28 cellular contexts compared by ENCODE assay signal in the genomic region with DNA sequence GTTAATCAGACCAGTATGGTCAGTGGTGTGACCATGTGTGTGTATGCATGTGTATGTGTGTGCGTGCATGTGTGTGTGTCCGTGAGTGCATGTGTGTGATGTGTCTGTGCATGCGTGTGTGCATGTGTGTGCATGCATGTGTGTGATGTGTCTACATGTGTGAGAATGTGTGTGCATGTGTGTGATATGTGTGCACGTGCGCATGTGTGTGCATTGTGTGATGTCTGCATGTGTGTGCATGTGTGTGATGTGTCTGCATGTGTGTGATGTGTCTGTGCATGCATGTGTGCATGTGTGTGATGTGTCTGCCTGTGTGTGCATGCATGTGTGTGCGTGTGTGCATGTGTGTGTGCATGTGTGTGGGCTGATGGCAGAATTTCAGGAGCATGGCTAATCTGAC. TPM values are rescaled to one million over a fixed set of nuclear protein-coding genes. Genes with fewer than 3 reads are reported as not detected.
DNase-seq lines count a peak whose midpoint lies in the region; FAIRE-seq and TF ChIP-seq lines count a peak whose summit lies in the region.
"Had no signal": no experiment of that assay in that cellular context is flagged by ENCODE, and none has a peak within 500 bp of the region (broad histone marks: within the 10 kb centered on the region; RNA-seq: fewer than 3 reads in every experiment).

No MANE protein-coding gene starts in this region.

- TF ChIP-seq RAD21 in H1 (IDR thresholded peaks at IDR 0.05 in 1 of 2, conservative IDR thresholded peaks at IDR 0.05 in 1 of 2; ENCODE audit: low read depth in 2 of 2, low read length in 2 of 2): no peak

- H3K4me1 ChIP-seq in H1 (replicated peaks in 1 of 4; ENCODE audit: control insufficient read depth in 3 of 4, insufficient read depth in 4 of 4, low read length in 3 of 4) (peaks cover 0 to 4% (median 3%) of the 10 kb centered on the region in 4 experiments; a peak in 4 of 7 replicates), neuronal stem cell (ENCODE audit: control insufficient read depth in 2 of 2, insufficient read depth in 1 of 2, low read depth in 1 of 2, low read length in 2 of 2) (peaks cover 11 to 30% of the 10 kb centered on the region in 2 donors)
- H3K4me1 ChIP-seq: colonic mucosa, Peyer's patch, psoas muscle, tibial artery had no signal

- H4K8ac ChIP-seq in H1 (ENCODE audit: extremely low read depth, insufficient read depth, low read length) (no peak overlapping the region), neuronal stem cell (ENCODE audit: low read depth, low read length) (peak overlapping the region; percentile 70)

- no peak overlapping the region for H4K5ac ChIP-seq in H1 (ENCODE audit: insufficient read length, low read depth, low read length)

- TF ChIP-seq POLR2A in GM12891 (IDR thresholded peaks at IDR 0.05; ENCODE audit: low read depth, low read length) (no peak), H1 (IDR thresholded peaks at IDR 0.05; ENCODE audit: control extremely low read depth in 1 of 2, low read depth in 2 of 2, low read length in 2 of 2) (no peak)

- DNase-seq in GM12891 (ENCODE audit: insufficient read length, low spot score) (no peak), H1 (ENCODE audit: low read depth in 1 of 2, low spot score in 2 of 2) (no peak), neuronal stem cell (ENCODE audit: low spot score) (no peak), NAMALWA (ENCODE audit: low spot score) (no peak), DMS79 treated with DMSO at 0.1 percent for 48 hours (lab: John Stamatoyannopoulos, UW) (no peak), NCI-H446 treated with DMSO at 0.1 percent for 48 hours (lab: John Stamatoyannopoulos, UW) (no peak)
- DNase-seq: activated CD4-positive, alpha-beta T cell treated with anti-CD3 and anti-CD28 coated beads for 48 hours; activated T-cell treated with anti-CD3 and anti-CD28 coated beads for 4 hours; colonic mucosa; DMS79; effector CD4-positive, alpha-beta T cell; GDM1; immature natural killer cell; mesendoderm; NCI-H1436; NCI-H2081 treated with DMSO at 0.1 percent for 48 hours; NCI-H226; NCI-H748 treated with DMSO at 0.1 percent for 48 hours; stimulated activated CD4-positive, alpha-beta T cell treated with anti-CD3 and anti-CD28 coated beads, Interleukin-4, amount 100 ng/mL, for 24 hours; tibial artery had no signal

- H3K23ac ChIP-seq in H1 (ENCODE audit: insufficient read length) (no peak overlapping the region), neuronal stem cell (ENCODE audit: low read depth, low read length, poor library complexity) (peak overlapping the region; percentile 3)

- POLR2A ChIA-PET in H1 (lab: Charles Lee; ENCODE audit: partially characterized antibody): no interaction called here

- H4K91ac ChIP-seq in H1 (replicated peaks; ENCODE audit: insufficient read length, low read length) (peak overlapping the region; percentile 76), neuronal stem cell (ENCODE audit: low read depth, low read length, poor library complexity) (peak overlapping the region; percentile 61)

- peaks cover 3% of the 10 kb centered on the region; the same call in 1 of the 2 replicates for H3K23me2 ChIP-seq in H1 (ENCODE audit: low read depth, low read length)

- H3K27me3 Mint-ChIP-seq in IgD-negative memory B cell: peaks cover 3% of the 10 kb centered on the region

- no peak for TF ChIP-seq EP300 in H1 (IDR thresholded peaks at IDR 0.05; ENCODE audit: borderline replicate concordance in 1 of 2, low read depth in 2 of 2, low read length in 2 of 2)

- peaks cover 0 to 3% of the 10 kb centered on the region in 2 experiments for H4K20me1 ChIP-seq in H1 (replicated peaks in 1 of 2; ENCODE audit: control insufficient read depth in 1 of 2, insufficient read depth in 2 of 2, low read length in 2 of 2)

- no peak overlapping the region for H3K4ac ChIP-seq in H1 (replicated peaks; ENCODE audit: insufficient read length, low read depth, low read length)
- peak overlapping the region; percentile 4 for H3K4ac ChIP-seq in neuronal stem cell (ENCODE audit: low read length)

- H2BK12ac ChIP-seq in H1 (ENCODE audit: low read depth, low read length): peak overlapping the region; percentile 85; the same call in 1 of the 2 replicates
- H2BK12ac ChIP-seq in neuronal stem cell (ENCODE audit: low read length): no peak overlapping the region

- H3K4me3 ChIP-seq in H1 (ENCODE audit: extremely low read depth in 1 of 4, insufficient read depth in 2 of 4, low read depth in 3 of 4, low read length in 4 of 4) (no peak overlapping the region), neuronal stem cell (ENCODE audit: low read length in 2 of 2) (peak overlapping the region in 1 of 2 donors; percentile 74)
- H3K4me3 ChIP-seq: cardiac muscle cell, colonic mucosa, Peyer's patch, psoas muscle, tibial artery had no signal

- H3K36me3 Mint-ChIP-seq in IgD-negative memory B cell: no peaks in the 10 kb centered on the region
- H3K36me3 Mint-ChIP-seq: activated naive CD4-positive, alpha-beta T cell treated with anti-CD3 and anti-CD28 coated beads, Interleukin-2, amount 50 U/mL, for 72 hours; immature natural killer cell had no signal

- H3K9me3 Mint-ChIP-seq in IgD-negative memory B cell: no peaks in the 10 kb centered on the region
- H3K9me3 Mint-ChIP-seq: activated naive CD4-positive, alpha-beta T cell treated with anti-CD3 and anti-CD28 coated beads, Interleukin-2, amount 50 U/mL, for 72 hours; activated T-helper 2 cell treated with anti-CD3 and anti-CD28 coated beads, Interferon-gamma antibody, Interleukin-2, Interleukin-4, amounts not matched to agents 10 μg/mL and 5 μg/mL and 100 μg/mL, durations not matched to agents 14 hours and 24 hours and 36 hours; immature natural killer cell had no signal

- H2AFZ ChIP-seq in H1 (ENCODE audit: low read length) (no peak overlapping the region), neuronal stem cell (ENCODE audit: low read length) (no peak overlapping the region)

- no peak overlapping the region for H2BK20ac ChIP-seq in H1 (ENCODE audit: low read length)

- no peaks in the 10 kb centered on the region for H3K79me1 ChIP-seq in H1 (ENCODE audit: low read depth, low read length)
- no peaks in the 10 kb centered on the region for H3K79me1 ChIP-seq in neuronal stem cell (ENCODE audit: low read depth, low read length)

- no peak overlapping the region for H3K56ac ChIP-seq in H1 (replicated peaks; ENCODE audit: insufficient read length, low read depth, low read length)

- CTCF ChIA-PET in H1 (lab: Charles Lee; ENCODE audit: partially characterized antibody): no interaction called here

- 89% methylated on average over 6 of the region's 6 CpGs; no CpG with 5 or more reads in 1 of the 2 experiments for WGBS in H1 (ENCODE audit: extremely low coverage in 1 of 2, insufficient coverage in 1 of 2, insufficient read length in 1 of 2, insufficient replicate concordance in 2 of 2, low coverage in 1 of 2, low lambda C conversion rate in 2 of 2, missing lambda C conversion rate in 1 of 2), 2 experiments
- WGBS in neuronal stem cell (ENCODE audit: extremely low coverage in 2 of 2, insufficient read length in 2 of 2, insufficient replicate concordance in 1 of 2), 2 donors: no CpG with 5 or more reads among the region's 6 CpGs

- H3K36me3 ChIP-seq in H1 (ENCODE audit: control insufficient read depth in 2 of 4, insufficient read depth in 4 of 4, low read length in 3 of 4): no peaks in the 10 kb centered on the region
- H3K36me3 ChIP-seq in neuronal stem cell (replicated peaks in 1 of 2; ENCODE audit: control insufficient read depth in 2 of 2, insufficient read depth in 2 of 2, low read length in 2 of 2): no peaks in the 10 kb centered on the region
- H3K36me3 ChIP-seq: cardiac muscle cell, colonic mucosa, Peyer's patch, tibial artery had no signal

- H3K9ac ChIP-seq in H1 (replicated peaks in 1 of 4; ENCODE audit: extremely low read depth in 1 of 4, low read depth in 3 of 4, low read length in 3 of 4) (peak overlapping the region in 1 of 4 experiments; percentile 44; a peak in 1 of 7 replicates), neuronal stem cell (ENCODE audit: low read depth, low read length, poor library complexity) (peak overlapping the region; percentile 81)

- H2BK120ac ChIP-seq in H1 (replicated peaks; ENCODE audit: low read depth, low read length) (no peak overlapping the region), neuronal stem cell (ENCODE audit: low read depth, low read length) (no peak overlapping the region)

- peaks cover 17 to 31% (median 24%) of the 10 kb centered on the region in 3 donors for H3K4me1 Mint-ChIP-seq in IgD-negative memory B cell

- H3K27ac ChIP-seq in H1 (ENCODE audit: low read depth, low read length) (no peak overlapping the region), neuronal stem cell (replicated peaks; ENCODE audit: low read length) (no peak overlapping the region)
- H3K27ac ChIP-seq: C4-2B, cardiac muscle cell, colonic mucosa, Peyer's patch, psoas muscle, tibial artery, VCaP had no signal

- H2BK5ac ChIP-seq in H1 (ENCODE audit: low read depth, low read length) (peak overlapping the region; percentile 41), neuronal stem cell (ENCODE audit: low read length) (no peak overlapping the region)

- no peaks in the 10 kb centered on the region for H3K79me2 ChIP-seq in H1 (ENCODE audit: control insufficient read depth in 1 of 2, insufficient read depth in 2 of 2, low read length in 2 of 2)

- H2AK5ac ChIP-seq in H1 (ENCODE audit: low read depth, low read length) (0 out of 2 replicates have a peak overlapping the region, but pooled peaks have one; percentile 25), neuronal stem cell (ENCODE audit: low read depth, low read length) (peak overlapping the region; percentile 24)

- H3K4me2 ChIP-seq in H1 (ENCODE audit: insufficient read depth in 1 of 2, low read depth in 2 of 2, low read length in 2 of 2) (no peak overlapping the region), neuronal stem cell (ENCODE audit: insufficient read depth, low read length, poor library complexity, severe bottlenecking) (no peak overlapping the region)

- H3K14ac ChIP-seq in H1 (ENCODE audit: insufficient read length) (no peak overlapping the region), neuronal stem cell (ENCODE audit: low read length) (peak overlapping the region; percentile 72)

- H3K27ac Mint-ChIP-seq in IgD-negative memory B cell: peak overlapping the region; percentile 53 to 93 (median 61)
- H3K27ac Mint-ChIP-seq: activated naive CD4-positive, alpha-beta T cell treated with anti-CD3 and anti-CD28 coated beads, Interleukin-2, amount 50 U/mL, for 72 hours; activated T-helper 2 cell treated with anti-CD3 and anti-CD28 coated beads, Interferon-gamma antibody, Interleukin-2, Interleukin-4, amounts not matched to agents 10 μg/mL and 5 μg/mL and 100 μg/mL, durations not matched to agents 14 hours and 24 hours and 36 hours had no signal

- H3K4me3 Mint-ChIP-seq in IgD-negative memory B cell: peak overlapping the region in 1 of 4 donors; percentile 34
- H3K4me3 Mint-ChIP-seq: immature natural killer cell had no signal

- H3K27me3 ChIP-seq in H1 (replicated peaks in 1 of 4; ENCODE audit: control insufficient read depth in 3 of 4, extremely low read depth in 1 of 4, insufficient read depth in 3 of 4, low read length in 3 of 4) (no peaks in the 10 kb centered on the region), neuronal stem cell (ENCODE audit: control insufficient read depth in 3 of 3, insufficient read depth in 3 of 3, low read depth in 1 of 3, low read length in 3 of 3) (peaks cover 0 to 2% (median 0%) of the 10 kb centered on the region in 3 experiments)
- H3K27me3 ChIP-seq: cardiac muscle cell, colonic mucosa, Peyer's patch had no signal

- no peak for TF ChIP-seq CTCF in H1 (IDR thresholded peaks at IDR 0.05; ENCODE audit: control extremely low read depth in 1 of 3, insufficient read depth in 1 of 3, low read depth in 1 of 3, low read length in 3 of 3)

- H3K18ac ChIP-seq in H1 (ENCODE audit: extremely low read depth, low read length) (no peak overlapping the region), neuronal stem cell (ENCODE audit: low read length) (no peak overlapping the region)

- H3K9me3 ChIP-seq in H1 (ENCODE audit: insufficient read depth in 2 of 2, low read depth in 1 of 2, low read length in 1 of 2): no peaks in the 10 kb centered on the region
- peaks cover 0 to 3% of the 10 kb centered on the region in 2 donors for H3K9me3 ChIP-seq in neuronal stem cell (replicated peaks in 1 of 2; ENCODE audit: control insufficient read depth in 2 of 2, insufficient read depth in 1 of 2, low read depth in 1 of 2, low read length in 2 of 2)
- H3K9me3 ChIP-seq: colonic mucosa, Peyer's patch, psoas muscle, tibial artery had no signal

- H2BK15ac ChIP-seq in H1 (ENCODE audit: low read length): no peak overlapping the region
- H2BK15ac ChIP-seq in neuronal stem cell (ENCODE audit: low read length): peak overlapping the region; percentile 97

- FAIRE-seq in GM12891 (lab: Jason Lieb, UNC): peak; percentile 13
- no peak for FAIRE-seq in H1 (lab: Jason Lieb, UNC)

RNA-seq across cellular contexts. Expression of a gene that starts 58.2 kb away (rescaled TPM):
- polyA plus RNA-seq in GM12891 (2012; ENCODE audit: low read depth, missing spikeins): 1.5 TPM
- polyA plus RNA-seq in IgD-negative memory B cell (2.5 TPM), H1 (2011; rRNA removed) (1.4 and 1.5 TPM in 2 replicates)
- 5.5 and 6.7 TPM in 2 replicates for total RNA-seq in H1 (2021; fragmentation: NEBNext Ultra II Directional; extraction: Animal tissue kit (Norgen Biotek cat#: 25700))
- polyA plus RNA-seq in H1 (2011; cell fraction: cytosol; rRNA removed): 1.2 TPM
- 2.1 TPM for polyA plus RNA-seq in H1 (2011; cell fraction: nucleus; rRNA removed)
- 1.4 to 2.5 TPM (median 2.1 TPM) in 4 replicates for polyA plus RNA-seq in H1 (2012, experiment 1 of 2)
- polyA plus RNA-seq in H1 (2012, experiment 2 of 2): 1.8 TPM
- 2.0 TPM for polyA plus RNA-seq in H1 (2013, experiment 1 of 2)
- polyA plus RNA-seq in H1 (2013, experiment 2 of 2): 2.0 TPM
- polyA minus RNA-seq in H1 (2011; rRNA and poly(A)+ RNA removed): 0.50 and 0.51 TPM in 2 replicates
- polyA minus RNA-seq in H1 (2011; cell fraction: cytosol; rRNA and poly(A)+ RNA removed): 14.0 TPM
- 3.4 TPM for polyA minus RNA-seq in H1 (2011; cell fraction: nucleus; rRNA and poly(A)+ RNA removed)
- polyA plus RNA-seq in neuronal stem cell (2013, experiment 1 of 2): 2.3 TPM
- polyA plus RNA-seq in neuronal stem cell (2013, experiment 2 of 2): 2.9 TPM
